ENCODE assay signal across 32 cellular contexts in the genomic region with DNA sequence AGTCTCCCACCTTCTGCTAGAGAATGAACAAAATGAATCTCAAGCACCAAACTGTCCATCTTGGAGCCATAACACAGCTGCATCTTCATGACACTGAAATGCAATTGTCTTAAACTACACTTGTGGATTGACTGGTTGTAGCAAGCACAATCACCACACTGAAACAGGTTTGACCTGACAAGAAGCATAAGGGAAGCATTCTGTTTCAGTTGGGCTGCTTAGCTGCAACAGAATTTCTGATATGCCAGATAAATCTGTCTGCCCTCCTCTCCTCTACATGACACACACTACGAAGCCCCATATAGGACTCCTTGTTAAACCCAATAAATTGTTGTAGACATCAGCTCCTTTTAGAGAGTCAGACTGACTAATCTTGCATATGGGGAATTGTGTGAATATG.
"Had no signal": no experiment of that assay in that cellular context is flagged by ENCODE, and none has a peak within 500 bp of the region (broad histone marks: within the 10 kb centered on the region; RNA-seq: fewer than 3 reads in every experiment).

No MANE protein-coding gene starts in this region.

- DNase-seq: activated CD4-positive, alpha-beta T cell treated with anti-CD3 and anti-CD28 coated beads for 1 hour; activated CD4-positive, alpha-beta T cell treated with anti-CD3 and anti-CD28 coated beads for 48 hours; activated CD4-positive, CD25-positive, alpha-beta regulatory T cell; activated CD8-positive, alpha-beta T cell treated with anti-CD3 and anti-CD28 coated beads for 36 hours; activated effector memory CD4-positive, alpha-beta T cell treated with anti-CD3 and anti-CD28 coated beads, Interleukin-2, amount 50 U/mL, for 16 hours; activated naive CD4-positive, alpha-beta T cell; activated naive CD4-positive, alpha-beta T cell treated with anti-CD3 and anti-CD28 coated beads, Interleukin-2, amount 50 U/mL, for 16 hours; activated naive CD8-positive, alpha-beta T cell treated with anti-CD3 and anti-CD28 coated beads for 36 hours; activated T-cell treated with anti-CD3 and anti-CD28 coated beads, Interleukin-2, amount 50 U/mL, for 1 hour; activated T-cell treated with anti-CD3 and anti-CD28 coated beads, Interleukin-2, amount 50 U/mL, for 72 hours; amniotic stem cell; aorta; brain microvascular endothelial cell; Karpas-422; KBM-7; NCI-H1105; NCI-H1417 treated with DMSO at 0.1 percent for 48 hours; NCI-H187 treated with DMSO at 0.1 percent for 48 hours; NCI-H2081; NCI-H2171 treated with DMSO at 0.1 percent for 48 hours; NCI-H2227 treated with DMSO at 0.1 percent for 48 hours; NCI-H446 treated with DMSO at 0.1 percent for 48 hours; NCI-H524; PC-9; Right ventricle myocardium superior; SW 1271; T-helper 1 cell; T-helper 2 cell; T-helper 9 cell; WERI-Rb-1 had no signal

- H3K27ac Mint-ChIP-seq: activated CD8-positive, alpha-beta T cell treated with anti-CD3 and anti-CD28 coated beads for 36 hours; activated naive CD8-positive, alpha-beta T cell treated with anti-CD3 and anti-CD28 coated beads for 36 hours; activated T-cell treated with anti-CD3 and anti-CD28 coated beads, Interleukin-2, amount 50 U/mL, for 72 hours; activated T-helper 17 cell treated with anti-CD3 and anti-CD28 coated beads, Interleukin-2, amount 50 U/mL, for 72 hours; IgD-negative memory B cell had no signal

- H3K36me3 ChIP-seq: brain microvascular endothelial cell, WERI-Rb-1 had no signal

- H3K4me1 Mint-ChIP-seq: activated naive CD8-positive, alpha-beta T cell treated with anti-CD3 and anti-CD28 coated beads for 36 hours; activated T-helper 17 cell treated with anti-CD3 and anti-CD28 coated beads, Interleukin-2, amount 50 U/mL, for 72 hours; IgD-negative memory B cell had no signal

- H3K27ac ChIP-seq: brain microvascular endothelial cell, PC-9, WERI-Rb-1 had no signal

- H3K27me3 ChIP-seq: brain microvascular endothelial cell had no signal

- H2AFZ ChIP-seq: PC-9 had no signal

- H3K9me3 Mint-ChIP-seq: activated CD8-positive, alpha-beta T cell treated with anti-CD3 and anti-CD28 coated beads for 36 hours; activated naive CD8-positive, alpha-beta T cell treated with anti-CD3 and anti-CD28 coated beads for 36 hours; activated T-helper 17 cell treated with anti-CD3 and anti-CD28 coated beads, Interleukin-2, amount 50 U/mL, for 72 hours had no signal

- H3K27me3 Mint-ChIP-seq: activated CD8-positive, alpha-beta T cell treated with anti-CD3 and anti-CD28 coated beads for 36 hours; IgD-negative memory B cell had no signal

- H3K4me3 Mint-ChIP-seq: activated CD8-positive, alpha-beta T cell treated with anti-CD3 and anti-CD28 coated beads for 36 hours; activated naive CD8-positive, alpha-beta T cell treated with anti-CD3 and anti-CD28 coated beads for 36 hours; activated T-cell treated with anti-CD3 and anti-CD28 coated beads, Interleukin-2, amount 50 U/mL, for 72 hours; activated T-helper 17 cell treated with anti-CD3 and anti-CD28 coated beads, Interleukin-2, amount 50 U/mL, for 72 hours; IgD-negative memory B cell had no signal

- ATAC-seq: activated CD8-positive, alpha-beta T cell treated with anti-CD3 and anti-CD28 coated beads for 36 hours; activated T-cell treated with anti-CD3 and anti-CD28 coated beads, Interleukin-2, amount 50 U/mL, for 72 hours; activated T-helper 17 cell treated with anti-CD3 and anti-CD28 coated beads, Interleukin-2, amount 50 U/mL, for 72 hours had no signal

- H3K36me3 Mint-ChIP-seq: activated naive CD8-positive, alpha-beta T cell treated with anti-CD3 and anti-CD28 coated beads for 36 hours; IgD-negative memory B cell had no signal

- H3K4me3 ChIP-seq: PC-9 had no signal
